9 cellular contexts compared by ENCODE assay signal in genomic region chr20:53884859-53885654, GRCh38.
DNase-seq lines count a peak whose midpoint lies in the region; ATAC-seq and TF ChIP-seq lines count a peak whose summit lies in the region.
"Had no signal": no experiment of that assay in that cellular context is flagged by ENCODE, and none has a peak within 500 bp of the region (broad histone marks: within the 10 kb centered on the region; RNA-seq: fewer than 3 reads in every experiment).

No MANE protein-coding gene starts in this region.

- H2BK15ac ChIP-seq in neuronal stem cell (ENCODE audit: low read length), result no peak overlapping the region

- H3K27ac Mint-ChIP-seq in activated CD4-positive, alpha-beta T cell treated with anti-CD3 and anti-CD28 coated beads, Interleukin-2, amount 10 ng/mL, durations not matched to agents 7 days and 5 days, result peak overlapping the region; percentile 78

- no peak overlapping the region for H3K4me3 Mint-ChIP-seq in activated CD4-positive, alpha-beta T cell treated with anti-CD3 and anti-CD28 coated beads, Interleukin-2, amount 10 ng/mL, durations not matched to agents 7 days and 5 days

- no peaks in the 10 kb centered on the region for H3K79me2 ChIP-seq in Loucy (ENCODE audit: insufficient read depth, low read length)

- no peak overlapping the region for H3K18ac ChIP-seq in neuronal stem cell (ENCODE audit: low read length)

- H2AFZ ChIP-seq in Loucy (ENCODE audit: low read length) (no peak overlapping the region), neuronal stem cell (ENCODE audit: low read length) (no peak overlapping the region)

- no peak overlapping the region for H3K14ac ChIP-seq in neuronal stem cell (ENCODE audit: low read length)

- peaks cover 2% of the 10 kb centered on the region for H3K36me3 Mint-ChIP-seq in activated CD4-positive, alpha-beta T cell treated with anti-CD3 and anti-CD28 coated beads, Interleukin-2, amount 10 ng/mL, durations not matched to agents 7 days and 5 days (ENCODE audit: low read depth)

- peak; percentile 12 for ATAC-seq in body of pancreas
- ATAC-seq: Right ventricle myocardium inferior had no signal

- H3K27ac ChIP-seq in body of pancreas, result no peak overlapping the region
- no peak overlapping the region for H3K27ac ChIP-seq in neuronal stem cell (replicated peaks; ENCODE audit: low read length)

- H3K4me1 ChIP-seq in Loucy (ENCODE audit: insufficient read depth, low read length, poor library complexity, severe bottlenecking) (peaks cover 23% of the 10 kb centered on the region), body of pancreas (no peaks in the 10 kb centered on the region), neuronal stem cell (ENCODE audit: control insufficient read depth in 2 of 2, insufficient read depth in 1 of 2, low read depth in 1 of 2, low read length in 2 of 2) (no peaks in the 10 kb centered on the region)

- no peak overlapping the region for H3K4me3 ChIP-seq in Loucy (ENCODE audit: low read length, poor library complexity, severe bottlenecking)
- no peak overlapping the region for H3K4me3 ChIP-seq in body of pancreas
- no peak overlapping the region for H3K4me3 ChIP-seq in neuronal stem cell (ENCODE audit: low read length in 2 of 2)

- H3K4me2 ChIP-seq in Loucy (ENCODE audit: low read depth, low read length, poor library complexity, severe bottlenecking), result peak overlapping the region; percentile 17
- H3K4me2 ChIP-seq in neuronal stem cell (ENCODE audit: insufficient read depth, low read length, poor library complexity, severe bottlenecking), result no peak overlapping the region

- H3K27me3 ChIP-seq in Loucy (ENCODE audit: insufficient read depth, low read length, poor library complexity, severe bottlenecking) (no peaks in the 10 kb centered on the region), body of pancreas (no peaks in the 10 kb centered on the region), neuronal stem cell (ENCODE audit: control insufficient read depth in 3 of 3, insufficient read depth in 3 of 3, low read depth in 1 of 3, low read length in 3 of 3) (no peaks in the 10 kb centered on the region)

- no peak overlapping the region for H2BK5ac ChIP-seq in neuronal stem cell (ENCODE audit: low read length)

- no peaks in the 10 kb centered on the region for H3K79me1 ChIP-seq in neuronal stem cell (ENCODE audit: low read depth, low read length)

- H4K20me1 ChIP-seq in Loucy (ENCODE audit: insufficient read depth, low read length, poor library complexity, severe bottlenecking), result no peaks in the 10 kb centered on the region

- peaks cover 7% of the 10 kb centered on the region for H3K9me3 Mint-ChIP-seq in activated CD4-positive, alpha-beta T cell treated with anti-CD3 and anti-CD28 coated beads, Interleukin-2, amount 10 ng/mL, durations not matched to agents 7 days and 5 days

- no peak overlapping the region for H2AK5ac ChIP-seq in neuronal stem cell (ENCODE audit: low read depth, low read length)

- TF ChIP-seq CTCF in Loucy (conservative IDR thresholded peaks at IDR 0.05; ENCODE audit: low read length) (no peak), body of pancreas (IDR thresholded peaks at IDR 0.05) (no peak)

- H3K4ac ChIP-seq in neuronal stem cell (ENCODE audit: low read length), result no peak overlapping the region

- no peak overlapping the region for H2BK120ac ChIP-seq in neuronal stem cell (ENCODE audit: low read depth, low read length)

- intact Hi-C loops in body of pancreas (cut with DNase I), result no loop called here

- H3K9ac ChIP-seq in Loucy (ENCODE audit: low read depth, low read length, poor library complexity, severe bottlenecking), result no peak overlapping the region
- H3K9ac ChIP-seq in neuronal stem cell (ENCODE audit: low read depth, low read length, poor library complexity), result no peak overlapping the region

- no peak overlapping the region for H2BK12ac ChIP-seq in neuronal stem cell (ENCODE audit: low read length)

- WGBS in body of pancreas, 2 donors, result 80 to 87% methylated on average over 10 of the region's 10 CpGs
- WGBS in neuronal stem cell (ENCODE audit: extremely low coverage in 2 of 2, insufficient read length in 2 of 2, insufficient replicate concordance in 1 of 2), 2 donors, result no CpG with 5 or more reads among the region's 10 CpGs

- CTCF ChIA-PET in activated CD4-positive, alpha-beta T cell treated with anti-CD3 and anti-CD28 coated beads, Interleukin-2, amount 10 ng/mL, durations not matched to agents 7 days and 5 days (lab: Charles Lee), result interaction anchor here (0.5 to 1.5 kb wide), 6 partner anchors 15 to 165 kb away, joined by 3 to 10 read pairs (median 3); no protein-coding TSS in a partner anchor

- H3K23ac ChIP-seq in neuronal stem cell (ENCODE audit: low read depth, low read length, poor library complexity), result no peak overlapping the region

- no peaks in the 10 kb centered on the region for H3K9me2 ChIP-seq in Loucy (replicated peaks; ENCODE audit: low read depth, low read length)

- H3K9me3 ChIP-seq in Loucy (ENCODE audit: insufficient read depth, low read depth, low read length) (no peaks in the 10 kb centered on the region), body of pancreas (no peaks in the 10 kb centered on the region), neuronal stem cell (replicated peaks in 1 of 2; ENCODE audit: control insufficient read depth in 2 of 2, insufficient read depth in 1 of 2, low read depth in 1 of 2, low read length in 2 of 2) (no peaks in the 10 kb centered on the region)

- H3K36me3 ChIP-seq in Loucy (ENCODE audit: insufficient read depth, low read length) (no peaks in the 10 kb centered on the region), body of pancreas (replicated peaks in 1 of 2; ENCODE audit: insufficient read depth in 1 of 2, low read depth in 2 of 2) (no peaks in the 10 kb centered on the region), neuronal stem cell (replicated peaks in 1 of 2; ENCODE audit: control insufficient read depth in 2 of 2, insufficient read depth in 2 of 2, low read length in 2 of 2) (no peaks in the 10 kb centered on the region)

- peaks cover 53% of the 10 kb centered on the region for H3K4me1 Mint-ChIP-seq in activated CD4-positive, alpha-beta T cell treated with anti-CD3 and anti-CD28 coated beads, Interleukin-2, amount 10 ng/mL, durations not matched to agents 7 days and 5 days

- H3K27me3 Mint-ChIP-seq in activated CD4-positive, alpha-beta T cell treated with anti-CD3 and anti-CD28 coated beads, Interleukin-2, amount 10 ng/mL, durations not matched to agents 7 days and 5 days, result no peaks in the 10 kb centered on the region

- H3F3A ChIP-seq in Loucy (ENCODE audit: low read depth), result no peaks in the 10 kb centered on the region; the same call in 1 of the 2 replicates

- DNase-seq in activated CD4-positive, alpha-beta T cell treated with anti-CD3 and anti-CD28 coated beads, Interleukin-2, amount 10 ng/mL, durations not matched to agents 7 days and 5 days, result no peak
- no peak for DNase-seq in body of pancreas
- peak; percentile 27 to 54 for DNase-seq in stimulated activated CD4-positive, alpha-beta T cell treated with anti-CD3 and anti-CD28 coated beads, Interleukin-4, amount 100 ng/mL, for 48 hours (ENCODE audit: low read depth in 2 of 2)
- no peak for DNase-seq in NCI-H2196 (lab: John Stamatoyannopoulos, UW; ENCODE audit: unreplicated experiment)
- DNase-seq in NCI-H2081 (lab: John Stamatoyannopoulos, UW), result no peak
- no peak for DNase-seq in neuronal stem cell (ENCODE audit: low spot score)
- DNase-seq: NCI-H2029 had no signal

- no peak overlapping the region for H4K91ac ChIP-seq in neuronal stem cell (ENCODE audit: low read depth, low read length, poor library complexity)

- TF ChIP-seq POLR2A in body of pancreas (IDR thresholded peaks at IDR 0.05), result no peak

- H4K8ac ChIP-seq in neuronal stem cell (ENCODE audit: low read depth, low read length), result no peak overlapping the region

- POLR2A ChIA-PET in activated CD4-positive, alpha-beta T cell treated with anti-CD3 and anti-CD28 coated beads, Interleukin-2, amount 10 ng/mL, durations not matched to agents 7 days and 5 days (lab: Charles Lee), result interaction anchor here (0.6 kb wide), 1 partner anchor 239 kb away, joined by 6 read pairs; no protein-coding TSS in a partner anchor

Comparison
In these comparisons a context has a peak if more than half of its experiments do, and no peak if none do; other contexts are left out.
1. DNase-seq: peak in stimulated activated CD4-positive, alpha-beta T cell treated with anti-CD3 and anti-CD28 coated beads, Interleukin-4, amount 100 ng/mL, for 48 hours (2 of 2); none in activated CD4-positive, alpha-beta T cell treated with anti-CD3 and anti-CD28 coated beads, Interleukin-2, amount 10 ng/mL, durations not matched to agents 7 days and 5 days (single experiment), body of pancreas (0 of 4), NCI-H2196 (single experiment), NCI-H2081 (0 of 2) and neuronal stem cell (single experiment).